ENCODE assay signal across 1 cellular context in the genomic region with DNA sequence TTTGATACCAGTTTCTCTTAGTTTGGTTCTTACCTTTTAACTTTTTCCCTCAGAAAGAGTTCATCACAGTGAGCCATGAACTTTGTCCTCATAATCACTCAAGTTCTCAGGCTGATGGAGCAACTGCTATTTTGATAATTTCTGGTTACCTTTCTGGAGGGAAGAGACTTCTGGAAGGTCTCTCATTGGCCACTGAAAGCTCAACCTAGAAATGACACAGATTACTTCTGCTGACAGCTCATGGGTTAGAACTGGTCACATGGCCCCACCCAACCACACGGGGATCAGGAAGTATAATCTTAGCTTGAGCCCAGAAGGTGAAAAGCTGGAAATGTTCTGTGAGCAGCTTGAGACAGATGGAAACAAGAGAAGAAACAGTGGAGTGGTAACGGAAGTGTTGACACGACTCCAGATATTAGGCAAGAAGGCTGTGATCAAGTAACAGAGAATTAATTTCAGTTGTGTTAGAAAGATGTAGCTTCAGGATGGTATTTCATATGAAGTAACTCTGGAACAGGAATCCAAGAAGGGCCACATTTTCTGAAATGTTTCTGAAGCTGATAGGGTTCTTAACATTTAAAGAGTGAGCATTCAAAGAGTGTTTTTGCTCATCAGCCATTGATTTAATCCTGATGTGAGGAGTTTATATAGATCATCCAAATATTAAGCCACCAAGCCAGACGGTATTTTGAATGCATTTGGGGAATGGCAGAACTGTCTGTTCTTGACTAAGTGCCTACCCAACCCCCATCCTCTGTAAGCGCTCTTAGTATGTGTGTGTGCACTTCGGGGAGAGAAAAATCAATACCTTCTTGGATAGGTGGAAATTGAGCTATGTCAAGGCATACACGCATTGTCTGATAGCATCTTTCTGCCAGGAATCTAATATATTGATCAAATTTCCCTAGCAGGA.
TF ChIP-seq lines count a peak whose summit lies in the region.

No MANE protein-coding gene starts in this region.

TF ChIP-seq in H1, 55 proteins besides CTCF, POLR2A, EP300 and RAD21:
- TF ChIP-seq CTBP2 (IDR thresholded peaks at IDR 0.05; ENCODE audit: borderline replicate concordance, insufficient read depth, insufficient read length, low read length) (no peak), TCF12 (IDR thresholded peaks at IDR 0.05; ENCODE audit: low read depth, low read length) (no peak), EGR1 (IDR thresholded peaks at IDR 0.05; ENCODE audit: borderline replicate concordance, low read depth, low read length) (no peak), ATF3 (IDR thresholded peaks at IDR 0.05; ENCODE audit: insufficient read depth, low read depth, low read length) (no peak), CBX5 (IDR thresholded peaks at IDR 0.05; ENCODE audit: low read depth, low read length) (no peak), TBP (IDR thresholded peaks at IDR 0.05; ENCODE audit: low read depth, low read length) (no peak), BACH1 (IDR thresholded peaks at IDR 0.05; ENCODE audit: low read length) (no peak), CHD1 (IDR thresholded peaks at IDR 0.05; ENCODE audit: low read depth, low read length) (no peak), RNF2 (IDR thresholded peaks at IDR 0.05; ENCODE audit: borderline replicate concordance, low read depth, low read length, missing control alignments, poor library complexity, severe bottlenecking) (no peak)
- TF ChIP-seq, protein P1, sequence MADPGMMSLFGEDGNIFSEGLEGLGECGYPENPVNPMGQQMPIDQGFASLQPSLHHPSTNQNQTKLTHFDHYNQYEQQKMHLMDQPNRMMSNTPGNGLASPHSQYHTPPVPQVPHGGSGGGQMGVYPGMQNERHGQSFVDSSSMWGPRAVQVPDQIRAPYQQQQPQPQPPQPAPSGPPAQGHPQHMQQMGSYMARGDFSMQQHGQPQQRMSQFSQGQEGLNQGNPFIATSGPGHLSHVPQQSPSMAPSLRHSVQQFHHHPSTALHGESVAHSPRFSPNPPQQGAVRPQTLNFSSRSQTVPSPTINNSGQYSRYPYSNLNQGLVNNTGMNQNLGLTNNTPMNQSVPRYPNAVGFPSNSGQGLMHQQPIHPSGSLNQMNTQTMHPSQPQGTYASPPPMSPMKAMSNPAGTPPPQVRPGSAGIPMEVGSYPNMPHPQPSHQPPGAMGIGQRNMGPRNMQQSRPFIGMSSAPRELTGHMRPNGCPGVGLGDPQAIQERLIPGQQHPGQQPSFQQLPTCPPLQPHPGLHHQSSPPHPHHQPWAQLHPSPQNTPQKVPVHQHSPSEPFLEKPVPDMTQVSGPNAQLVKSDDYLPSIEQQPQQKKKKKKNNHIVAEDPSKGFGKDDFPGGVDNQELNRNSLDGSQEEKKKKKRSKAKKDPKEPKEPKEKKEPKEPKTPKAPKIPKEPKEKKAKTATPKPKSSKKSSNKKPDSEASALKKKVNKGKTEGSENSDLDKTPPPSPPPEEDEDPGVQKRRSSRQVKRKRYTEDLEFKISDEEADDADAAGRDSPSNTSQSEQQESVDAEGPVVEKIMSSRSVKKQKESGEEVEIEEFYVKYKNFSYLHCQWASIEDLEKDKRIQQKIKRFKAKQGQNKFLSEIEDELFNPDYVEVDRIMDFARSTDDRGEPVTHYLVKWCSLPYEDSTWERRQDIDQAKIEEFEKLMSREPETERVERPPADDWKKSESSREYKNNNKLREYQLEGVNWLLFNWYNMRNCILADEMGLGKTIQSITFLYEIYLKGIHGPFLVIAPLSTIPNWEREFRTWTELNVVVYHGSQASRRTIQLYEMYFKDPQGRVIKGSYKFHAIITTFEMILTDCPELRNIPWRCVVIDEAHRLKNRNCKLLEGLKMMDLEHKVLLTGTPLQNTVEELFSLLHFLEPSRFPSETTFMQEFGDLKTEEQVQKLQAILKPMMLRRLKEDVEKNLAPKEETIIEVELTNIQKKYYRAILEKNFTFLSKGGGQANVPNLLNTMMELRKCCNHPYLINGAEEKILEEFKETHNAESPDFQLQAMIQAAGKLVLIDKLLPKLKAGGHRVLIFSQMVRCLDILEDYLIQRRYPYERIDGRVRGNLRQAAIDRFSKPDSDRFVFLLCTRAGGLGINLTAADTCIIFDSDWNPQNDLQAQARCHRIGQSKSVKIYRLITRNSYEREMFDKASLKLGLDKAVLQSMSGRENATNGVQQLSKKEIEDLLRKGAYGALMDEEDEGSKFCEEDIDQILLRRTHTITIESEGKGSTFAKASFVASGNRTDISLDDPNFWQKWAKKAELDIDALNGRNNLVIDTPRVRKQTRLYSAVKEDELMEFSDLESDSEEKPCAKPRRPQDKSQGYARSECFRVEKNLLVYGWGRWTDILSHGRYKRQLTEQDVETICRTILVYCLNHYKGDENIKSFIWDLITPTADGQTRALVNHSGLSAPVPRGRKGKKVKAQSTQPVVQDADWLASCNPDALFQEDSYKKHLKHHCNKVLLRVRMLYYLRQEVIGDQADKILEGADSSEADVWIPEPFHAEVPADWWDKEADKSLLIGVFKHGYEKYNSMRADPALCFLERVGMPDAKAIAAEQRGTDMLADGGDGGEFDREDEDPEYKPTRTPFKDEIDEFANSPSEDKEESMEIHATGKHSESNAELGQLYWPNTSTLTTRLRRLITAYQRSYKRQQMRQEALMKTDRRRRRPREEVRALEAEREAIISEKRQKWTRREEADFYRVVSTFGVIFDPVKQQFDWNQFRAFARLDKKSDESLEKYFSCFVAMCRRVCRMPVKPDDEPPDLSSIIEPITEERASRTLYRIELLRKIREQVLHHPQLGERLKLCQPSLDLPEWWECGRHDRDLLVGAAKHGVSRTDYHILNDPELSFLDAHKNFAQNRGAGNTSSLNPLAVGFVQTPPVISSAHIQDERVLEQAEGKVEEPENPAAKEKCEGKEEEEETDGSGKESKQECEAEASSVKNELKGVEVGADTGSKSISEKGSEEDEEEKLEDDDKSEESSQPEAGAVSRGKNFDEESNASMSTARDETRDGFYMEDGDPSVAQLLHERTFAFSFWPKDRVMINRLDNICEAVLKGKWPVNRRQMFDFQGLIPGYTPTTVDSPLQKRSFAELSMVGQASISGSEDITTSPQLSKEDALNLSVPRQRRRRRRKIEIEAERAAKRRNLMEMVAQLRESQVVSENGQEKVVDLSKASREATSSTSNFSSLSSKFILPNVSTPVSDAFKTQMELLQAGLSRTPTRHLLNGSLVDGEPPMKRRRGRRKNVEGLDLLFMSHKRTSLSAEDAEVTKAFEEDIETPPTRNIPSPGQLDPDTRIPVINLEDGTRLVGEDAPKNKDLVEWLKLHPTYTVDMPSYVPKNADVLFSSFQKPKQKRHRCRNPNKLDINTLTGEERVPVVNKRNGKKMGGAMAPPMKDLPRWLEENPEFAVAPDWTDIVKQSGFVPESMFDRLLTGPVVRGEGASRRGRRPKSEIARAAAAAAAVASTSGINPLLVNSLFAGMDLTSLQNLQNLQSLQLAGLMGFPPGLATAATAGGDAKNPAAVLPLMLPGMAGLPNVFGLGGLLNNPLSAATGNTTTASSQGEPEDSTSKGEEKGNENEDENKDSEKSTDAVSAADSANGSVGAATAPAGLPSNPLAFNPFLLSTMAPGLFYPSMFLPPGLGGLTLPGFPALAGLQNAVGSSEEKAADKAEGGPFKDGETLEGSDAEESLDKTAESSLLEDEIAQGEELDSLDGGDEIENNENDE (IDR thresholded peaks at IDR 0.05; ENCODE audit: insufficient replicate concordance, low read length) = no peak
